Comparison of ENCODE assay signal across 37 cellular contexts in the genomic region with DNA sequence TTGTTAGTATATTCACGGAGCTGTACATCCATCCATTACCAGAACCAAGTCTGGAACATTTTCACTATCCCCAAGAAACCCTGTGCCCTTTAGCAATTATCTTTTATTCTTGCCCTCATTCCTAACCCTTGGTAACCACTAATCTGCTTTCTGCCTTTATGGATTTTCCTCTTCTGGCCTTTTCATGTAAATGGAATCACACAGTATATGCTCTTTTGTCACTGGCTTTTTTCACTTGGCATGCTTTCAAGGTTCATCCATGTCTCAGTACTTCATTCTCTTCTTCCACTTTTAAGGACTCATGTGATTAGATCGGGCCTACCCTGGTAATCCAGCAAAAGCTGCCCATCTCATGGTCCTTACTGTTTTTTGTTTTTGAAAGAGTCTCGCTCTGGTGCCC.
"Had no signal": no experiment of that assay in that cellular context is flagged by ENCODE, and none has a peak within 500 bp of the region (broad histone marks: within the 10 kb centered on the region; RNA-seq: fewer than 3 reads in every experiment).

No MANE protein-coding gene starts in this region.

- H3K9me3 ChIP-seq: adrenal gland, body of pancreas had no signal

- DNase-seq: activated effector memory CD4-positive, alpha-beta T cell treated with anti-CD3 and anti-CD28 coated beads, Interleukin-2, amount 50 U/mL, for 16 hours; activated effector memory CD4-positive, alpha-beta T cell treated with Interleukin-2 at 50 U/mL for 16 hours; activated gamma-delta T cell; activated gamma-delta T cell treated with Interleukin-2 at 50 U/mL for 16 hours; activated naive CD4-positive, alpha-beta T cell; activated naive CD4-positive, alpha-beta T cell treated with anti-CD3 and anti-CD28 coated beads for 36 hours; activated naive CD4-positive, alpha-beta T cell treated with anti-CD3 and anti-CD28 coated beads, Interleukin-2, amount 10 ng/mL, durations not matched to agents 7 days and 5 days; activated naive CD4-positive, alpha-beta T cell treated with anti-CD3 and anti-CD28 coated beads, Interleukin-2, amount 50 U/mL, for 16 hours; activated naive CD4-positive, alpha-beta T cell treated with Interleukin-2 at 50 U/mL for 16 hours; activated naive CD8-positive, alpha-beta T cell treated with anti-CD3 and anti-CD28 coated beads for 36 hours; activated naive CD8-positive, alpha-beta T cell treated with anti-CD3 and anti-CD28 coated beads, Interleukin-2, amount 10 ng/mL, durations not matched to agents 7 days and 5 days; activated naive CD8-positive, alpha-beta T cell treated with anti-CD3 and anti-CD28 coated beads, Interleukin-2, amount 50 U/mL, for 24 hours; activated T-cell treated with anti-CD3 and anti-CD28 coated beads, Interleukin-2, amount 50 U/mL, for 24 hours; activated T-cell treated with anti-CD3 and anti-CD28 coated beads, Interleukin-2, amount 50 U/mL, for 4 hours; activated T-cell treated with anti-CD3 and anti-CD28 coated beads, Interleukin-2, amount 50 U/mL, for 48 hours; activated T-cell treated with anti-CD3 and anti-CD28 coated beads, Interleukin-2, amount 50 U/mL, for 72 hours; adrenal gland; amniotic stem cell; amygdala; anterior cingulate cortex; aorta; body of pancreas; brain microvascular endothelial cell; caudate nucleus; central memory CD4-positive, alpha-beta T cell; cerebellar nuclear complex had no signal

- ATAC-seq: activated naive CD4-positive, alpha-beta T cell treated with anti-CD3 and anti-CD28 coated beads, Interleukin-2, amount 50 U/mL, for 72 hours; activated naive CD8-positive, alpha-beta T cell treated with anti-CD3 and anti-CD28 coated beads, Interleukin-2, amount 50 U/mL, for 24 hours; activated T-cell treated with anti-CD3 and anti-CD28 coated beads, Interleukin-2, amount 50 U/mL, for 4 hours; activated T-cell treated with anti-CD3 and anti-CD28 coated beads, Interleukin-2, amount 50 U/mL, for 72 hours; activated T-helper 17 cell treated with anti-CD3 and anti-CD28 coated beads, Interleukin-2, amount 50 U/mL, for 72 hours; body of pancreas had no signal

- H3K4me3 ChIP-seq: adrenal gland, ascending aorta, body of pancreas, breast epithelium, cardiac muscle cell had no signal

- H3K4me1 Mint-ChIP-seq: activated naive CD4-positive, alpha-beta T cell treated with anti-CD3 and anti-CD28 coated beads, Interleukin-2, amount 10 ng/mL, durations not matched to agents 7 days and 5 days; activated naive CD4-positive, alpha-beta T cell treated with anti-CD3 and anti-CD28 coated beads, Interleukin-2, amount 50 U/mL, for 24 hours; activated naive CD8-positive, alpha-beta T cell treated with anti-CD3 and anti-CD28 coated beads, Interleukin-2, amount 50 U/mL, for 24 hours; activated T-helper 17 cell treated with anti-CD3 and anti-CD28 coated beads, Interleukin-2, amount 50 U/mL, for 72 hours; central memory CD8-positive, alpha-beta T cell had no signal

- H3K9me3 Mint-ChIP-seq: activated T-helper 17 cell treated with anti-CD3 and anti-CD28 coated beads, Interleukin-2, amount 50 U/mL, for 72 hours had no signal

- H3K27me3 Mint-ChIP-seq: activated naive CD4-positive, alpha-beta T cell treated with anti-CD3 and anti-CD28 coated beads, Interleukin-2, amount 50 U/mL, for 24 hours; activated naive CD8-positive, alpha-beta T cell; activated naive CD8-positive, alpha-beta T cell treated with anti-CD3 and anti-CD28 coated beads for 36 hours; activated naive CD8-positive, alpha-beta T cell treated with anti-CD3 and anti-CD28 coated beads, Interleukin-2, amount 10 ng/mL, durations not matched to agents 7 days and 5 days; activated naive CD8-positive, alpha-beta T cell treated with anti-CD3 and anti-CD28 coated beads, Interleukin-2, amount 50 U/mL, for 24 hours; activated T-cell treated with anti-CD3 and anti-CD28 coated beads, Interleukin-2, amount 50 U/mL, for 24 hours; activated T-helper 17 cell treated with anti-CD3 and anti-CD28 coated beads, Interleukin-2, amount 50 U/mL, for 72 hours; brain; central memory CD8-positive, alpha-beta T cell had no signal

- H3K36me3 ChIP-seq: adrenal gland, ascending aorta, brain microvascular endothelial cell, breast epithelium, cardiac muscle cell had no signal

- H3K36me3 Mint-ChIP-seq: brain had no signal

- H3K27ac Mint-ChIP-seq: activated naive CD4-positive, alpha-beta T cell treated with anti-CD3 and anti-CD28 coated beads for 36 hours; activated naive CD4-positive, alpha-beta T cell treated with anti-CD3 and anti-CD28 coated beads, Interleukin-2, amount 10 ng/mL, durations not matched to agents 7 days and 5 days; activated naive CD4-positive, alpha-beta T cell treated with anti-CD3 and anti-CD28 coated beads, Interleukin-2, amount 50 U/mL, for 24 hours; activated naive CD4-positive, alpha-beta T cell treated with anti-CD3 and anti-CD28 coated beads, Interleukin-2, amount 50 U/mL, for 72 hours; activated naive CD8-positive, alpha-beta T cell; activated naive CD8-positive, alpha-beta T cell treated with anti-CD3 and anti-CD28 coated beads for 36 hours; activated naive CD8-positive, alpha-beta T cell treated with anti-CD3 and anti-CD28 coated beads, Interleukin-2, amount 10 ng/mL, durations not matched to agents 7 days and 5 days; activated naive CD8-positive, alpha-beta T cell treated with anti-CD3 and anti-CD28 coated beads, Interleukin-2, amount 50 U/mL, for 24 hours; activated T-cell treated with anti-CD3 and anti-CD28 coated beads, Interleukin-2, amount 50 U/mL, for 24 hours; activated T-cell treated with anti-CD3 and anti-CD28 coated beads, Interleukin-2, amount 50 U/mL, for 72 hours; activated T-helper 1 cell treated with anti-CD3 and anti-CD28 coated beads, Interleukin-12 subunit alpha, Interleukin-12 subunit beta, Interleukin-2, Interleukin-4 antibody, amounts not matched to agents 30 ng/mL and 10 ng/mL and 1 ng/mL, durations not matched to agents 14 hours and 24 hours and 36 hours; activated T-helper 2 cell treated with anti-CD3 and anti-CD28 coated beads, Interferon-gamma antibody, Interleukin-2, Interleukin-4, amounts not matched to agents 10 μg/mL and 5 μg/mL and 100 μg/mL, durations not matched to agents 14 hours and 24 hours and 36 hours; brain had no signal

- H3K27me3 ChIP-seq: adrenal gland, ascending aorta, body of pancreas, brain microvascular endothelial cell, breast epithelium, cardiac muscle cell had no signal

- H3K4me1 ChIP-seq: adrenal gland, ascending aorta, body of pancreas, breast epithelium had no signal

- H3K4me3 Mint-ChIP-seq: activated naive CD4-positive, alpha-beta T cell treated with anti-CD3 and anti-CD28 coated beads for 36 hours; activated naive CD4-positive, alpha-beta T cell treated with anti-CD3 and anti-CD28 coated beads, Interleukin-2, amount 10 ng/mL, durations not matched to agents 7 days and 5 days; activated naive CD4-positive, alpha-beta T cell treated with anti-CD3 and anti-CD28 coated beads, Interleukin-2, amount 50 U/mL, for 24 hours; activated naive CD8-positive, alpha-beta T cell; activated naive CD8-positive, alpha-beta T cell treated with anti-CD3 and anti-CD28 coated beads for 36 hours; activated naive CD8-positive, alpha-beta T cell treated with anti-CD3 and anti-CD28 coated beads, Interleukin-2, amount 10 ng/mL, durations not matched to agents 7 days and 5 days; activated naive CD8-positive, alpha-beta T cell treated with anti-CD3 and anti-CD28 coated beads, Interleukin-2, amount 50 U/mL, for 24 hours; activated T-cell treated with anti-CD3 and anti-CD28 coated beads, Interleukin-2, amount 50 U/mL, for 24 hours; activated T-cell treated with anti-CD3 and anti-CD28 coated beads, Interleukin-2, amount 50 U/mL, for 4 hours; activated T-cell treated with anti-CD3 and anti-CD28 coated beads, Interleukin-2, amount 50 U/mL, for 72 hours; activated T-helper 1 cell treated with anti-CD3 and anti-CD28 coated beads, Interleukin-12 subunit alpha, Interleukin-12 subunit beta, Interleukin-2, Interleukin-4 antibody, amounts not matched to agents 30 ng/mL and 10 ng/mL and 1 ng/mL, durations not matched to agents 14 hours and 24 hours and 36 hours; activated T-helper 17 cell treated with anti-CD3 and anti-CD28 coated beads, Interleukin-2, amount 50 U/mL, for 72 hours; brain; central memory CD8-positive, alpha-beta T cell had no signal
